Comparison of ENCODE assay signal across 7 cellular contexts in the genomic region with DNA sequence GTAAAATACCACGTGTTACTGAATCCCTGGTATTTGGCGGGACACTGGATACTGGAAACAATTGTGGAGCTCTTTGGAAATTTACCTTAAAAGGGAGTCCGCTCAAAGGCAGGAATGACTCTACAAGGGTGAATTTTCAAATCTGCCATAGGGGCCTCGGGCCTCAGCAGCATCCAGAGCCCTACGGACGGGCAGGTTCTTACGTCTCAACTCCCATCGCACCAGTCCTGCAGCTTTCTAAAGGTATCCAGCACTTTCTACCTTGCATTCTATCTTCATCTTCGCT. TPM values are rescaled to one million over a fixed set of nuclear protein-coding genes. Genes with fewer than 3 reads are reported as not detected.
A peak's percentile ranks its signal among the peaks of the same experiment; 100 is the strongest.
DNase-seq lines count a peak whose midpoint lies in the region; TF ChIP-seq lines count a peak whose summit lies in the region.

No MANE protein-coding gene starts in this region.

- TF ChIP-seq EP300 in stomach (IDR thresholded peaks at IDR 0.05) = no peak

- peak overlapping the region; percentile 99 for H3K4me3 Mint-ChIP-seq in activated naive CD8-positive, alpha-beta T cell

- TF ChIP-seq POLR2A in stomach (IDR thresholded peaks at IDR 0.05) = no peak

- peaks cover 42% of the 10 kb centered on the region for H3K4me1 Mint-ChIP-seq in activated naive CD8-positive, alpha-beta T cell (ENCODE audit: low read depth)

- peak overlapping the region; percentile 98 for H3K27ac Mint-ChIP-seq in activated naive CD8-positive, alpha-beta T cell

- peaks cover 33% of the 10 kb centered on the region for H3K36me3 ChIP-seq in HUES48 (ENCODE audit: control insufficient read depth, insufficient read depth, low read length)
- H3K36me3 ChIP-seq in iPS-20b (ENCODE audit: insufficient read depth, low read depth, low read length) = peaks cover 38% of the 10 kb centered on the region
- H3K36me3 ChIP-seq in stomach = peaks cover 19 to 32% (median 32%) of the 10 kb centered on the region in 4 donors

- TF ChIP-seq CTCF in stomach (IDR thresholded peaks at IDR 0.05) = no peak

- no peaks in the 10 kb centered on the region for H3K27me3 Mint-ChIP-seq in activated naive CD8-positive, alpha-beta T cell

- peaks cover 5% of the 10 kb centered on the region for H3K36me3 Mint-ChIP-seq in activated naive CD8-positive, alpha-beta T cell

- H3K9me3 ChIP-seq in HUES48 (ENCODE audit: control insufficient read depth, insufficient read depth, low read length) = no peaks in the 10 kb centered on the region
- H3K9me3 ChIP-seq in iPS-20b (ENCODE audit: insufficient read depth, low read depth, low read length) = no peaks in the 10 kb centered on the region
- H3K9me3 ChIP-seq in stomach = no peaks in the 10 kb centered on the region

- H3K9me3 Mint-ChIP-seq in activated naive CD8-positive, alpha-beta T cell (ENCODE audit: low read depth) = no peaks in the 10 kb centered on the region

- intact Hi-C loops in stomach (cut with DNase I; ENCODE audit: low total_unique reads) = no loop called here

- no peaks in the 10 kb centered on the region for H3K27me3 ChIP-seq in HUES48 (ENCODE audit: control insufficient read depth, insufficient read depth, low read length)
- no peaks in the 10 kb centered on the region for H3K27me3 ChIP-seq in iPS-20b (ENCODE audit: insufficient read depth, low read length)
- no peaks in the 10 kb centered on the region for H3K27me3 ChIP-seq in stomach

- DNase-seq in stomach (no peak), OCI-M1 (lab: John Stamatoyannopoulos, UW) (no peak), AG08396 (ENCODE audit: low spot score) (no peak)
- DNase-seq in stimulated activated CD4-positive, alpha-beta T cell treated with anti-CD3 and anti-CD28 coated beads, Interleukin-2, amount 100 ng/mL, for 24 hours = no peak

- peaks cover 10% of the 10 kb centered on the region; the same call in 1 of the 2 replicates for H3K4me1 ChIP-seq in HUES48 (ENCODE audit: control insufficient read depth, insufficient read depth, low read length)
- H3K4me1 ChIP-seq in iPS-20b (ENCODE audit: insufficient read depth, low read length) = peaks cover 8% of the 10 kb centered on the region; the same call in 1 of the 2 replicates
- H3K4me1 ChIP-seq in stomach = peaks cover 42 to 82% (median 61%) of the 10 kb centered on the region in 4 donors

- H3K4me3 ChIP-seq in HUES48 (ENCODE audit: low read depth, low read length) = peak overlapping the region; percentile 90
- peak overlapping the region; percentile 92 for H3K4me3 ChIP-seq in iPS-20b (ENCODE audit: low read length)
- peak overlapping the region; percentile 66 to 85 (median 78) for H3K4me3 ChIP-seq in stomach

- 0 to 2% (median 0%) methylated on average over 9 of the region's 9 CpGs for WGBS in stomach, 5 donors

- H3K9ac ChIP-seq in HUES48 (ENCODE audit: low read depth, low read length) (peak overlapping the region; percentile 99), iPS-20b (ENCODE audit: low read depth, low read length) (peak overlapping the region; percentile 100)

- H3K27ac ChIP-seq in HUES48 (ENCODE audit: low read depth, low read length) (peak overlapping the region; percentile 93), iPS-20b (ENCODE audit: low read length) (peak overlapping the region; percentile 95), stomach (peak overlapping the region; percentile 91 to 100 (median 95))

RNA-seq across cellular contexts. Expression of a gene that starts 0.2 kb away (rescaled TPM):
- 10 to 100 TPM in 1 of 5 donors, 1 to 10 TPM in 3, under 1 TPM in 1; 0.45 to 53.1 (median 3.8) TPM for total RNA-seq in stomach
- 10 to 100 TPM in 1 of 3 donors, 1 to 10 TPM in 2; 5.5 to 10.6 (median 7.3) TPM for polyA plus RNA-seq in stomach

RNA-seq across cellular contexts. Expression of a gene that starts 0.6 kb away (rescaled TPM):
- 100 to 1,000 TPM in 3 of 5 donors, 10 to 100 TPM in 2; 36.8 to 200 (median 150) TPM for total RNA-seq in stomach
- polyA plus RNA-seq in stomach = 100 to 1,000 TPM in 1 of 3 donors, 10 to 100 TPM in 2; 77.9 to 126 (median 78.4) TPM

RNA-seq across cellular contexts. Expression of a gene that starts 13.1 kb away (rescaled TPM):
- 100 to 1,000 TPM in 4 of 5 donors, 10 to 100 TPM in 1; 88.9 to 339 (median 120) TPM for total RNA-seq in stomach
- 10 to 100 TPM; 40.8 to 71.5 (median 68.2) TPM for polyA plus RNA-seq in stomach

RNA-seq across cellular contexts. Expression of a gene that starts 41.8 kb away (rescaled TPM):
- 10 to 100 TPM in 2 of 5 donors, 1 to 10 TPM in 1, not detected in 2; 1.5 to 39.3 (median 11.1) TPM for total RNA-seq in stomach
- 1 to 10 TPM in 1 of 3 donors, under 1 TPM in 1, not detected in 1; 0.31 to 1.0 TPM for polyA plus RNA-seq in stomach

RNA-seq across cellular contexts. Expression of a gene that starts 55.3 kb away (rescaled TPM):
- total RNA-seq in stomach = 100 to 1,000 TPM in 3 of 5 donors, 10 to 100 TPM in 2; 43.7 to 232 (median 149) TPM
- polyA plus RNA-seq in stomach = 100 to 1,000 TPM; 455 to 710 (median 659) TPM
